In genomic region chr15:40893733-40894688, GRCh38 we compare ENCODE assay signal across 8 cellular contexts. TPM values are rescaled to one million over a fixed set of nuclear protein-coding genes. Genes with fewer than 3 reads are reported as not detected.
DNase-seq lines count a peak whose midpoint lies in the region; FAIRE-seq and TF ChIP-seq lines count a peak whose summit lies in the region.

Gene VPS18 (plus strand): TSS chr15:40894450. CDS start chr15:40894769, 319 bp downstream.

- no peaks in the 10 kb centered on the region for H3K9me3 ChIP-seq in H9 (ENCODE audit: control insufficient read depth, low read depth, low read length)
- H3K9me3 ChIP-seq in neural cell (ENCODE audit: low read length): no peaks in the 10 kb centered on the region
- no peaks in the 10 kb centered on the region for H3K9me3 ChIP-seq in stomach

- H4K8ac ChIP-seq in H9 (replicated peaks; ENCODE audit: insufficient read length, low read depth, low read length): no peak within 1 kb of the TSS

- H3K9ac ChIP-seq in H9 (ENCODE audit: extremely low read depth, insufficient read length, low read length) (peak within 1 kb of the TSS; percentile 90), neural cell (ENCODE audit: low read length) (peak within 1 kb of the TSS; percentile 86)

- H3K4me2 ChIP-seq in H9 (ENCODE audit: insufficient read depth, insufficient read length, low read length) (peak within 1 kb of the TSS; percentile 90), neural cell (ENCODE audit: low read length) (peak within 1 kb of the TSS; percentile 66)

- peak; percentile 94 for FAIRE-seq in G401.6 (lab: Jason Lieb, UNC)

- H2BK5ac ChIP-seq in H9 (ENCODE audit: insufficient read length, low read length): no peak within 1 kb of the TSS

- no peak within 1 kb of the TSS for H3K56ac ChIP-seq in H9 (ENCODE audit: insufficient read length, low read depth, low read length)

- H3T11ph ChIP-seq in H9 (ENCODE audit: low read length): no peak within 1 kb of the TSS

- H2BK15ac ChIP-seq in H9 (ENCODE audit: low read depth, low read length): no peak within 1 kb of the TSS

- H3K14ac ChIP-seq in H9 (ENCODE audit: insufficient read depth, low read length): peak within 1 kb of the TSS; percentile 91

- peak; percentile 62 for TF ChIP-seq EP300 in neural cell (conservative IDR thresholded peaks at IDR 0.05; ENCODE audit: poor library complexity, severe bottlenecking)
- no peak for TF ChIP-seq EP300 in stomach (IDR thresholded peaks at IDR 0.05)

- peak; percentile 98 for DNase-seq in H9
- DNase-seq in M059J (ENCODE audit: low read depth): peak; percentile 94
- peak; percentile 96 to 97 for DNase-seq in SHP77 (lab: John Stamatoyannopoulos, UW)
- DNase-seq in activated effector memory CD4-positive, alpha-beta T cell treated with Interleukin-2 at 50 U/mL for 16 hours: peak; percentile 97
- peak; percentile 98 for DNase-seq in fibroblast of pulmonary artery (ENCODE audit: low read depth)
- peak; percentile 100 for DNase-seq in stomach

- no CpG with 5 or more reads among the region's 55 CpGs for WGBS in H9 (ENCODE audit: extremely low coverage, insufficient read length, low lambda C conversion rate)
- WGBS in stomach, 5 donors: 3 to 5% (median 4%) methylated on average over 38 to 55 of the region's 55 CpGs

- H3K79me2 ChIP-seq in H9 (ENCODE audit: insufficient read depth, low read length) (peaks cover 7% of the 10 kb centered on the region), neural cell (replicated peaks; ENCODE audit: insufficient read depth, low read length) (peaks cover 13% of the 10 kb centered on the region)

- peak within 1 kb of the TSS; percentile 97 for H3K4me3 ChIP-seq in fibroblast of pulmonary artery (replicated peaks; ENCODE audit: low read depth, low read length)
- peak within 1 kb of the TSS; percentile 90 for H3K4me3 ChIP-seq in neural cell (ENCODE audit: low read length)
- peak within 1 kb of the TSS; percentile 58 to 74 (median 66) for H3K4me3 ChIP-seq in stomach

- peak; percentile 94 for TF ChIP-seq RAD21 in neural cell (conservative IDR thresholded peaks at IDR 0.05)

- peaks cover 11% of the 10 kb centered on the region for H3K23me2 ChIP-seq in H9 (ENCODE audit: insufficient read length, low read depth, low read length, poor library complexity, severe bottlenecking)

- H3K27ac ChIP-seq in H9 (ENCODE audit: insufficient read length, low read depth, low read length) (no peak within 1 kb of the TSS), neural cell (ENCODE audit: low read length) (peak within 1 kb of the TSS; percentile 75), stomach (peak within 1 kb of the TSS; percentile 86 to 96 (median 90))

- no peak within 1 kb of the TSS for H4K91ac ChIP-seq in H9 (ENCODE audit: insufficient read length, low read depth, low read length)

- no peaks in the 10 kb centered on the region; a peak in 1 of 5 replicates for H3K9me3 Mint-ChIP-seq in H9

- peaks cover 10 to 17% of the 10 kb centered on the region in 2 experiments for H3K4me1 Mint-ChIP-seq in H9

- peaks cover 23% of the 10 kb centered on the region for H3K27me3 Mint-ChIP-seq in H9 (ENCODE audit: low read depth)

- intact Hi-C loops in stomach (cut with DNase I; ENCODE audit: low total_unique reads): no loop called here

- H2AFZ ChIP-seq in H9 (ENCODE audit: low read length) (no peak within 1 kb of the TSS), neural cell (ENCODE audit: low read depth, low read length) (peak within 1 kb of the TSS; percentile 71)

- H4K20me1 ChIP-seq in H9 (ENCODE audit: control insufficient read depth, insufficient read depth, insufficient read length) (no peaks in the 10 kb centered on the region), neural cell (ENCODE audit: insufficient read depth) (no peaks in the 10 kb centered on the region)

- TF ChIP-seq CTCF in H9 (conservative IDR thresholded peaks at IDR 0.05): peak; percentile 89
- TF ChIP-seq CTCF in fibroblast of pulmonary artery (IDR thresholded peaks at IDR 0.05; ENCODE audit: low read length, missing control alignments): peak; percentile 66
- TF ChIP-seq CTCF in neural cell (IDR thresholded peaks at IDR 0.05; ENCODE audit: poor library complexity, severe bottlenecking): peak; percentile 97
- peak in 6 of 7 experiments; percentile 97 to 100 (median 99) for TF ChIP-seq CTCF in stomach (IDR thresholded peaks at IDR 0.05)

- no peak within 1 kb of the TSS for H2BK20ac ChIP-seq in H9 (ENCODE audit: low read depth, low read length, poor library complexity, severe bottlenecking)

- H3F3A ChIP-seq in neural cell (ENCODE audit: insufficient read depth, low read length, poor library complexity, severe bottlenecking): no peaks in the 10 kb centered on the region

- peak within 1 kb of the TSS; percentile 34 for H4K5ac ChIP-seq in H9 (ENCODE audit: insufficient read length, low read depth, low read length)

- H3K36me3 ChIP-seq in neural cell (ENCODE audit: insufficient read depth, low read length) (no peaks in the 10 kb centered on the region), stomach (peaks cover 8 to 33% (median 32%) of the 10 kb centered on the region in 4 donors)

- H3K27ac Mint-ChIP-seq in H9: peak within 1 kb of the TSS; percentile 98 to 99 (median 99)

- H3K36me3 Mint-ChIP-seq in H9 (ENCODE audit: insufficient read depth in 1 of 3, low read depth in 3 of 3): peaks cover 13 to 36% (median 33%) of the 10 kb centered on the region in 3 experiments; a peak in 6 of 7 replicates

- no peak within 1 kb of the TSS for H3K23ac ChIP-seq in H9 (ENCODE audit: insufficient read length, low read depth, low read length)

- H2AK5ac ChIP-seq in H9 (ENCODE audit: insufficient read length, low read length): no peak within 1 kb of the TSS

- no peaks in the 10 kb centered on the region for H3K9me2 ChIP-seq in neural cell (ENCODE audit: insufficient read depth, low read length)

- H3K4me3 Mint-ChIP-seq in H9: peak within 1 kb of the TSS; percentile 92 to 97

- H3K79me1 ChIP-seq in H9 (ENCODE audit: insufficient read depth, low read depth, low read length, poor library complexity, severe bottlenecking): peaks cover 2% of the 10 kb centered on the region

- H3K27me3 ChIP-seq in H9 (ENCODE audit: insufficient read depth, low read length) (no peaks in the 10 kb centered on the region), neural cell (ENCODE audit: insufficient read depth, low read depth, low read length) (no peaks in the 10 kb centered on the region), stomach (no peaks in the 10 kb centered on the region)

- no peaks in the 10 kb centered on the region; the same call in 1 of the 2 replicates for H3K4me1 ChIP-seq in H9 (ENCODE audit: insufficient read depth, low read length)
- peaks cover 15 to 46% (median 19%) of the 10 kb centered on the region in 4 donors for H3K4me1 ChIP-seq in stomach

- peak within 1 kb of the TSS; percentile 84 for H3K18ac ChIP-seq in H9 (ENCODE audit: insufficient read length, low read depth, low read length)

- H3K4ac ChIP-seq in H9 (ENCODE audit: low read depth, low read length): no peak within 1 kb of the TSS

- no peak within 1 kb of the TSS for H2BK12ac ChIP-seq in H9 (ENCODE audit: insufficient read length, low read depth, low read length)

- no peak within 1 kb of the TSS for H2BK120ac ChIP-seq in H9 (ENCODE audit: low read depth, low read length, poor library complexity, severe bottlenecking)

- TF ChIP-seq POLR2A in stomach (IDR thresholded peaks at IDR 0.05): peak in 2 of 4 donors; percentile 49 to 80

TF ChIP-seq in neural cell, 6 proteins besides CTCF, POLR2A, EP300 and RAD21:
- TF ChIP-seq REST (IDR thresholded peaks at IDR 0.05; ENCODE audit: borderline replicate concordance) (no peak), POLR2AphosphoS5 (IDR thresholded peaks at IDR 0.05) (peak; percentile 91), SMC3 (conservative IDR thresholded peaks at IDR 0.05; ENCODE audit: poor library complexity) (peak; percentile 96), TAF1 (IDR thresholded peaks at IDR 0.05; ENCODE audit: low read depth) (peak; percentile 65), MXI1 (conservative IDR thresholded peaks at IDR 0.05; ENCODE audit: poor library complexity, severe bottlenecking) (peak; percentile 92), EZH2 (IDR thresholded peaks at IDR 0.05; ENCODE audit: borderline replicate concordance, insufficient read depth, low read length, poor library complexity, severe bottlenecking) (no peak)

RNA-seq across cellular contexts. Expression of gene VPS18, which starts in this region (rescaled TPM):
- total RNA-seq in H9 (2021) (45.0 and 46.1 TPM in 2 replicates), stomach (10 to 100 TPM in 4 of 5 donors, 1 to 10 TPM in 1; 1.8 to 24.2 (median 20.3) TPM)
- 17.6 and 29.9 TPM in 2 replicates for total RNA-seq in M059J (2014; rRNA removed; shearing (Covaris generic))
- polyA plus RNA-seq in neural cell (13.8 and 16.7 TPM in 2 replicates), stomach (10 to 100 TPM in 1 of 3 donors, 1 to 10 TPM in 2; 5.7 to 10.8 (median 6.1) TPM)
- polyA minus RNA-seq in neural cell: 43.4 and 55.8 TPM in 2 replicates
